Comparison of ENCODE assay signal across 26 cellular contexts in the genomic region with DNA sequence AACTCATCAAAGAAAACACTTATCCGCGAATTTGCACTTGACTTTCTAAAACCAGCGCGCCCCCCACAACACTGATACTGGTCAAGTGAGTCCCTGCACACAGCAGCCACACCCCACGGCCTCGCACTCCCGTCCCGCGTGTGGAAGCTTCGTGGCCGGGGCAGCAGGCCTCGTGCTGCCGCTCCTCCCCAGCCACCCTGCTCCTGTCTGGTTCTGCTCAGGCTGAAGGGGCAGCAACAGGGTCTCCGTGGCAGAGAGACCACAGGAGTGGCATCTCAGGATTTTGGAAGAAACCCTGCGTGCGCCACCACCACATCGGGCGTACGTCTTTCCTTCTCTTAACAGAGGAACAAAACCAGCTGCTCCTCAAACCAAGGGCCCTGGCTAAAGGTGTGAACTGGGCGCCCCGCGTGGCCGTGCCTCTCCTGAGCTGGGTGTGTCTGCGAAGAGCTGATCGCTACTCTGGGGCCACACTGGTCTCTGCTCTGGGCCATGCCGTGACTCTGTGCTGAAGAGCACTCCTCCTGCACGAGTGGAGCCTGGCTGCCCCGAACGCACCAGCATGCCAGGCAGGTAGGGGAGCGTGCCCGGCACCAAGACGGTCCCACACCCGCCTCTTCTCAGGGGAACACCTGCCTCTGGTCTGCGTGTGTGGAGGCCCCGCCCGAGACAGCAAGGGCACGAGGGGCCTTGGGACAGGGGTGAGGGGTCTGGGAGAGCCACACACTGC. TPM values are rescaled to one million over a fixed set of nuclear protein-coding genes. Genes with fewer than 3 reads are reported as not detected.
DNase-seq lines count a peak whose midpoint lies in the region; ATAC-seq, FAIRE-seq and TF ChIP-seq lines count a peak whose summit lies in the region.
"Had no signal": no experiment of that assay in that cellular context is flagged by ENCODE, and none has a peak within 500 bp of the region (broad histone marks: within the 10 kb centered on the region; RNA-seq: fewer than 3 reads in every experiment).

No MANE protein-coding gene starts in this region.

- ATAC-seq in memory B cell (ENCODE audit: low read depth) = no peak
- no peak for ATAC-seq in HG03521 (IDR thresholded peaks at IDR 0.05; ENCODE audit: unreplicated experiment)
- ATAC-seq in GM18858 (IDR thresholded peaks at IDR 0.05; ENCODE audit: unreplicated experiment) = no peak
- ATAC-seq: A549, SK-N-SH treated with all-trans-retinoic acid at 6 μM for 48 hours had no signal

- peaks cover 32% of the 10 kb centered on the region for H3K36me3 Mint-ChIP-seq in memory B cell

- peaks cover 0 to 37% (median 24%) of the 10 kb centered on the region in 11 experiments; a peak in 15 of 22 replicates for H3K36me3 ChIP-seq in BLaER1 treated with 17β-estradiol and CSF1 and Interleukin-3, amounts not matched to agents 10 nM and 100 nM

- H3K27ac ChIP-seq in BLaER1 treated with 17β-estradiol and CSF1 and Interleukin-3, amounts not matched to agents 10 nM and 100 nM = peak overlapping the region in 4 of 11 experiments; percentile 23 to 82 (median 58); a peak in 6 of 22 replicates
- peak overlapping the region; percentile 1; the same call in 1 of the 2 replicates for H3K27ac ChIP-seq in RWPE1
- H3K27ac ChIP-seq: A549, KMS-11, Peyer's patch, SJCRH30 had no signal

- H3K4me3 Mint-ChIP-seq in memory B cell = no peak overlapping the region
- H3K4me3 Mint-ChIP-seq: CD14-positive monocyte; CD8-positive, alpha-beta memory T cell had no signal

- no peaks in the 10 kb centered on the region for H3K9me3 ChIP-seq in BLaER1 treated with 17β-estradiol and CSF1 and Interleukin-3, amounts not matched to agents 10 nM and 100 nM (replicated peaks in 1 of 11)
- H3K9me3 ChIP-seq: A549, Peyer's patch, SJCRH30 had no signal

- TF ChIP-seq CTCF in RWPE1 (conservative IDR thresholded peaks at IDR 0.05; ENCODE audit: low read depth) = no peak

- H3K4me1 Mint-ChIP-seq in memory B cell = peaks cover 31% of the 10 kb centered on the region

- no peaks in the 10 kb centered on the region for H3K9me3 Mint-ChIP-seq in memory B cell
- H3K9me3 Mint-ChIP-seq: CD14-positive monocyte; CD8-positive, alpha-beta memory T cell had no signal

- H3K4me1 ChIP-seq in BLaER1 treated with 17β-estradiol and CSF1 and Interleukin-3, amounts not matched to agents 10 nM and 100 nM = peaks cover 69 to 100% (median 99%) of the 10 kb centered on the region in 10 experiments

- peaks cover 0 to 50% (median 0%) of the 10 kb centered on the region in 11 experiments; a peak in 9 of 22 replicates for H3K27me3 ChIP-seq in BLaER1 treated with 17β-estradiol and CSF1 and Interleukin-3, amounts not matched to agents 10 nM and 100 nM
- H3K27me3 ChIP-seq: Peyer's patch, SJCRH30 had no signal

- H3K27me3 Mint-ChIP-seq in memory B cell = no peaks in the 10 kb centered on the region
- H3K27me3 Mint-ChIP-seq: CD8-positive, alpha-beta memory T cell had no signal

- peaks cover 21 to 100% (median 100%) of the 10 kb centered on the region in 11 experiments; a peak in 21 of 22 replicates for H4K20me1 ChIP-seq in BLaER1 treated with 17β-estradiol and CSF1 and Interleukin-3, amounts not matched to agents 10 nM and 100 nM

- TF ChIP-seq POLR2A in GM12891 (IDR thresholded peaks at IDR 0.05; ENCODE audit: low read depth, low read length) = no peak

- FAIRE-seq in GM12891 (lab: Jason Lieb, UNC) = peak; percentile 31
- FAIRE-seq: A549 had no signal

- peak overlapping the region; percentile 87 to 98 (median 94); a peak in 20 of 22 replicates for H3K4me2 ChIP-seq in BLaER1 treated with 17β-estradiol and CSF1 and Interleukin-3, amounts not matched to agents 10 nM and 100 nM
- H3K4me2 ChIP-seq: A549, KMS-11 had no signal

- H3K4me3 ChIP-seq in BLaER1 treated with 17β-estradiol and CSF1 and Interleukin-3, amounts not matched to agents 10 nM and 100 nM = peak overlapping the region in 3 of 10 experiments; percentile 27 to 57 (median 49); a peak in 4 of 20 replicates
- H3K4me3 ChIP-seq: A549, Peyer's patch, SJCRH30 had no signal

- POLR2A ChIA-PET in RWPE1 (lab: Yijun Ruan, JAX; ENCODE audit: low non-redundant PET) = no interaction called here

- CTCF ChIA-PET in RWPE1 (lab: Yijun Ruan, JAX) = interaction anchor here (0.6 kb wide), 1 partner anchor 1809 kb away, joined by 4 read pairs; no protein-coding TSS in a partner anchor

- DNase-seq in GM12891 (ENCODE audit: insufficient read length, low spot score) = no peak
- no peak for DNase-seq in RWPE1 (ENCODE audit: low spot score)
- no peak for DNase-seq in memory B cell (ENCODE audit: low spot score in 2 of 2)
- DNase-seq in islet precursor cell = no peak
- DNase-seq: AML-193; CD8-positive, alpha-beta memory T cell; DMS 273 treated with DMSO at 0.1 percent for 48 hours; DND-41; GOT3; HCEC 1CT; IMR-90; NCI-H1048; NCI-H1694 treated with DMSO at 0.1 percent for 48 hours; NCI-H2081; NCI-H2227 treated with DMSO at 0.1 percent for 48 hours; NCI-H69; OCI-M1; Peyer's patch; SJCRH30 had no signal

- peak overlapping the region in 2 of 11 experiments; percentile 51 to 72; a peak in 6 of 22 replicates for H3K9ac ChIP-seq in BLaER1 treated with 17β-estradiol and CSF1 and Interleukin-3, amounts not matched to agents 10 nM and 100 nM
- H3K9ac ChIP-seq: KMS-11 had no signal

- H3K27ac Mint-ChIP-seq in memory B cell = peak overlapping the region; percentile 4

TF ChIP-seq in GM12891, 5 proteins besides CTCF, POLR2A, EP300 and RAD21:
- TF ChIP-seq POLR2AphosphoS5 (IDR thresholded peaks at IDR 0.05; ENCODE audit: low read depth, low read length) = no peak
- TF ChIP-seq SPI1 (IDR thresholded peaks at IDR 0.05; ENCODE audit: low read depth, low read length) = no peak
- TF ChIP-seq POU2F2 (IDR thresholded peaks at IDR 0.05; ENCODE audit: low read depth, low read length) = no peak
- TF ChIP-seq TAF1 (IDR thresholded peaks at IDR 0.05; ENCODE audit: low read depth, low read length) = no peak
- no peak for TF ChIP-seq PAX5 (IDR thresholded peaks at IDR 0.05; ENCODE audit: insufficient read depth, low read length, severe bottlenecking)

RNA-seq across cellular contexts. Expression of gene LHX3, which starts 17.4 kb away (rescaled TPM):
- not detected for polyA plus RNA-seq in GM12891 (2012; ENCODE audit: low read depth, missing spikeins)
- polyA plus RNA-seq: CD14-positive monocyte; CD8-positive, alpha-beta memory T cell; IMR-90 had no signal

RNA-seq across cellular contexts. Expression of gene QSOX2, which starts 23.3 kb away (rescaled TPM):
- 8.2 TPM for polyA plus RNA-seq in GM12891 (2012; ENCODE audit: low read depth, missing spikeins)
